20 cellular contexts compared by ENCODE assay signal in genomic region chr12:1503281-1503711, GRCh38.
DNase-seq lines count a peak whose midpoint lies in the region; ATAC-seq and TF ChIP-seq lines count a peak whose summit lies in the region.
"Had no signal": no experiment of that assay in that cellular context is flagged by ENCODE, and none has a peak within 500 bp of the region (broad histone marks: within the 10 kb centered on the region; RNA-seq: fewer than 3 reads in every experiment).

No MANE protein-coding gene starts in this region.

- H3K4me3 ChIP-seq in HEK293 (ENCODE audit: low read depth, low read length) (no peak overlapping the region), neural progenitor cell (no peak overlapping the region)
- H3K4me3 ChIP-seq: Peyer's patch, SJSA1 had no signal

- peaks cover 14% of the 10 kb centered on the region for H3K27me3 Mint-ChIP-seq in neural progenitor cell (ENCODE audit: insufficient read depth, low read depth)

- H3K36me3 ChIP-seq in HEK293 (ENCODE audit: control insufficient read depth in 2 of 2, insufficient read depth in 1 of 2, low read length in 2 of 2) = no peaks in the 10 kb centered on the region
- no peaks in the 10 kb centered on the region for H3K36me3 ChIP-seq in neural progenitor cell
- H3K36me3 ChIP-seq: Peyer's patch, SJSA1 had no signal

- POLR2A ChIA-PET in HEK293 (lab: Yijun Ruan, JAX) = no interaction called here

- peak overlapping the region; percentile 10 for H2AFZ ChIP-seq in neural progenitor cell (replicated peaks)

- H3K9me3 ChIP-seq in HEK293 (ENCODE audit: control insufficient read depth, insufficient read depth, low read depth, low read length) (no peaks in the 10 kb centered on the region), neural progenitor cell (ENCODE audit: low read depth) (no peaks in the 10 kb centered on the region)
- H3K9me3 ChIP-seq: Peyer's patch, SJSA1 had no signal

- DNase-seq in D341Med (ENCODE audit: low spot score) (peak; percentile 38), ecto neural progenitor cell (ENCODE audit: low spot score) (peak; percentile 44), neural progenitor cell (ENCODE audit: low spot score) (no peak), DMS 273 (lab: John Stamatoyannopoulos, UW; ENCODE audit: unreplicated experiment) (no peak)
- DNase-seq: ACHN; Calu3; CD8-positive, alpha-beta memory T cell; DMS53; GDM1; NCI-H1105; NCI-H2029 treated with DMSO at 0.1 percent for 48 hours; NCI-H524 treated with DMSO at 0.1 percent for 48 hours had no signal

- CTCF ChIA-PET in HEK293 (lab: Yijun Ruan, JAX) = interaction anchor here (0.8 kb wide), 1 partner anchor 131 kb away, joined by 4 read pairs; no protein-coding TSS in a partner anchor

- H3K4me1 ChIP-seq in HEK293 (ENCODE audit: control insufficient read depth, insufficient read depth, low read length) = no peaks in the 10 kb centered on the region
- H3K4me1 ChIP-seq in neural progenitor cell = no peaks in the 10 kb centered on the region
- H3K4me1 ChIP-seq: Peyer's patch had no signal

- no peaks in the 10 kb centered on the region for H3K9me3 Mint-ChIP-seq in neural progenitor cell
- H3K9me3 Mint-ChIP-seq: CD8-positive, alpha-beta memory T cell; IgD-negative memory B cell had no signal

- no peaks in the 10 kb centered on the region for H3F3A ChIP-seq in neural progenitor cell (ENCODE audit: low read depth)

- peak overlapping the region; percentile 9 for H3K4me3 Mint-ChIP-seq in neural progenitor cell
- H3K4me3 Mint-ChIP-seq: CD8-positive, alpha-beta memory T cell; IgD-negative memory B cell had no signal

- H3K27ac ChIP-seq in HEK293 (ENCODE audit: extremely low read depth, low read depth, low read length) = no peak overlapping the region
- H3K27ac ChIP-seq in neural progenitor cell = no peak overlapping the region
- H3K27ac ChIP-seq: C4-2B, Peyer's patch, SJSA1 had no signal

- H3K27ac Mint-ChIP-seq in neural progenitor cell = no peak overlapping the region
- H3K27ac Mint-ChIP-seq: CD8-positive, alpha-beta memory T cell; IgD-negative memory B cell had no signal

- TF ChIP-seq CTCF in HEK293 (tag by site-specific recombination; IDR thresholded peaks at IDR 0.05) (no peak), neural progenitor cell (IDR thresholded peaks at IDR 0.05) (no peak)

- H3K4me2 ChIP-seq in neural progenitor cell = no peak overlapping the region

- no peak overlapping the region for H3K9ac ChIP-seq in neural progenitor cell

- H3K27me3 ChIP-seq in neural progenitor cell = no peaks in the 10 kb centered on the region
- H3K27me3 ChIP-seq: Peyer's patch, SJSA1 had no signal

- ATAC-seq in GM18907 (IDR thresholded peaks at IDR 0.05; ENCODE audit: unreplicated experiment) (no peak), HG03025 (IDR thresholded peaks at IDR 0.05; ENCODE audit: low FRiP score, unreplicated experiment) (no peak)
- ATAC-seq: Right ventricle myocardium inferior had no signal

- H3K4me1 Mint-ChIP-seq in neural progenitor cell = peaks cover 9% of the 10 kb centered on the region

- no peaks in the 10 kb centered on the region for H3K36me3 Mint-ChIP-seq in neural progenitor cell

- no peaks in the 10 kb centered on the region for H3K79me2 ChIP-seq in neural progenitor cell (ENCODE audit: low read depth)

- no peaks in the 10 kb centered on the region for H4K20me1 ChIP-seq in neural progenitor cell (ENCODE audit: low read depth)

TF ChIP-seq in HEK293, 187 proteins besides CTCF, POLR2A, EP300 and RAD21:
- TF ChIP-seq ZXDB (tag by site-specific recombination; IDR thresholded peaks at IDR 0.05) (no peak), ZFHX2 (tag by site-specific recombination; conservative IDR thresholded peaks at IDR 0.05) (0 out of 2 replicates have a peak, but pooled peaks have one; percentile 5)

Comparison
In these comparisons a context has a peak if more than half of its experiments do, and no peak if none do; other contexts are left out.
1. DNase-seq: peak in D341Med (single experiment) and ecto neural progenitor cell (single experiment); none in neural progenitor cell (single experiment) and DMS 273 (single experiment).